ENCODE assay signal across 13 cellular contexts in genomic region chr3:355622-356021, GRCh38.
DNase-seq lines count a peak whose midpoint lies in the region; ATAC-seq, FAIRE-seq and TF ChIP-seq lines count a peak whose summit lies in the region.
"Had no signal": no experiment of that assay in that cellular context is flagged by ENCODE, and none has a peak within 500 bp of the region (broad histone marks: within the 10 kb centered on the region; RNA-seq: fewer than 3 reads in every experiment).

No MANE protein-coding gene starts in this region.

- H3K27me3 ChIP-seq in bronchial epithelial cell (ENCODE audit: control insufficient read depth, insufficient read depth, low read length), result no peaks in the 10 kb centered on the region
- peaks cover 0 to 7% (median 0%) of the 10 kb centered on the region in 3 donors for H3K27me3 ChIP-seq in sigmoid colon
- H3K27me3 ChIP-seq: hepatocyte, upper lobe of right lung had no signal

- no peaks in the 10 kb centered on the region for H3K27me3 Mint-ChIP-seq in T-helper 2 cell treated with Interferon-gamma antibody and Interleukin-4, amounts not matched to agents 5 μg/mL and 100 μg/mL, for 36 hours (ENCODE audit: low read depth)
- H3K27me3 Mint-ChIP-seq: activated naive CD8-positive, alpha-beta T cell treated with anti-CD3 and anti-CD28 coated beads, Interleukin-2, amount 10 ng/mL, durations not matched to agents 7 days and 5 days had no signal

- FAIRE-seq in bronchial epithelial cell (lab: Jason Lieb, UNC) (no peak), kidney (lab: Jason Lieb, UNC) (no peak)

- WGBS in sigmoid colon, 2 donors, result 55 to 60% methylated on average over 8 of the region's 8 CpGs

- H3K9me3 Mint-ChIP-seq in T-helper 2 cell treated with Interferon-gamma antibody and Interleukin-4, amounts not matched to agents 5 μg/mL and 100 μg/mL, for 36 hours, result peaks cover 4% of the 10 kb centered on the region

- H3K27ac ChIP-seq in sigmoid colon, result peak overlapping the region in 3 of 4 donors; percentile 60 to 70 (median 64)
- H3K27ac ChIP-seq in kidney (ENCODE audit: low read depth in 2 of 2, low read length in 2 of 2), result no peak overlapping the region
- H3K27ac ChIP-seq: hepatocyte, upper lobe of right lung had no signal

- no peak overlapping the region for H3K4me3 ChIP-seq in bronchial epithelial cell (ENCODE audit: low read depth, low read length)
- H3K4me3 ChIP-seq in sigmoid colon, result no peak overlapping the region
- H3K4me3 ChIP-seq in kidney (ENCODE audit: low read length in 2 of 2), result no peak overlapping the region
- H3K4me3 ChIP-seq: hepatocyte, upper lobe of right lung had no signal

- TF ChIP-seq POLR2A in sigmoid colon (IDR thresholded peaks at IDR 0.05), result no peak

- H3K4me1 ChIP-seq in sigmoid colon (peaks cover 0 to 36% (median 30%) of the 10 kb centered on the region in 4 donors), kidney (ENCODE audit: control insufficient read depth in 1 of 2, insufficient read depth in 1 of 2, low read depth in 1 of 2, low read length in 2 of 2) (peaks cover 12 to 26% of the 10 kb centered on the region in 2 donors)
- H3K4me1 ChIP-seq: upper lobe of right lung had no signal

- no peaks in the 10 kb centered on the region for H3K36me3 ChIP-seq in bronchial epithelial cell (ENCODE audit: control insufficient read depth, insufficient read depth, low read length)
- H3K36me3 ChIP-seq in sigmoid colon, result no peaks in the 10 kb centered on the region
- H3K36me3 ChIP-seq in kidney (ENCODE audit: control insufficient read depth in 1 of 2, insufficient read depth in 2 of 2, low read length in 2 of 2), result no peaks in the 10 kb centered on the region
- H3K36me3 ChIP-seq: upper lobe of right lung had no signal

- H3K4me1 Mint-ChIP-seq in T-helper 2 cell treated with Interferon-gamma antibody and Interleukin-4, amounts not matched to agents 5 μg/mL and 100 μg/mL, for 36 hours (ENCODE audit: low read depth), result no peaks in the 10 kb centered on the region
- H3K4me1 Mint-ChIP-seq: activated naive CD8-positive, alpha-beta T cell treated with anti-CD3 and anti-CD28 coated beads, Interleukin-2, amount 10 ng/mL, durations not matched to agents 7 days and 5 days had no signal

- intact Hi-C loops in sigmoid colon (cut with DNase I), result no loop called here
- intact Hi-C loops in kidney (cut with DNase I), result no loop called here

- H3K4me3 Mint-ChIP-seq in T-helper 2 cell treated with Interferon-gamma antibody and Interleukin-4, amounts not matched to agents 5 μg/mL and 100 μg/mL, for 36 hours, result no peak overlapping the region
- H3K4me3 Mint-ChIP-seq: activated naive CD8-positive, alpha-beta T cell treated with anti-CD3 and anti-CD28 coated beads, Interleukin-2, amount 10 ng/mL, durations not matched to agents 7 days and 5 days had no signal

- no peak overlapping the region for H3K9ac ChIP-seq in kidney (ENCODE audit: low read length in 2 of 2)

- TF ChIP-seq EP300 in sigmoid colon (IDR thresholded peaks at IDR 0.05), result peak in 1 of 4 donors; percentile 37

- peak; percentile 65 for ATAC-seq in GM19351 (IDR thresholded peaks at IDR 0.05; ENCODE audit: unreplicated experiment)
- peak; percentile 34 for ATAC-seq in HG03135 (IDR thresholded peaks at IDR 0.05; ENCODE audit: unreplicated experiment)
- ATAC-seq: upper lobe of right lung had no signal

- no peaks in the 10 kb centered on the region for H3K36me3 Mint-ChIP-seq in T-helper 2 cell treated with Interferon-gamma antibody and Interleukin-4, amounts not matched to agents 5 μg/mL and 100 μg/mL, for 36 hours (ENCODE audit: low read depth)
- H3K36me3 Mint-ChIP-seq: activated naive CD8-positive, alpha-beta T cell treated with anti-CD3 and anti-CD28 coated beads, Interleukin-2, amount 10 ng/mL, durations not matched to agents 7 days and 5 days had no signal

- no peak for TF ChIP-seq CTCF in bronchial epithelial cell (IDR thresholded peaks at IDR 0.05; ENCODE audit: insufficient read depth, low read length, severe bottlenecking)
- TF ChIP-seq CTCF in sigmoid colon (IDR thresholded peaks at IDR 0.05), result no peak
- TF ChIP-seq CTCF in kidney (IDR thresholded peaks at IDR 0.05; ENCODE audit: borderline replicate concordance, extremely low read depth, insufficient read depth), result no peak

- H3K27ac Mint-ChIP-seq in T-helper 2 cell treated with Interferon-gamma antibody and Interleukin-4, amounts not matched to agents 5 μg/mL and 100 μg/mL, for 36 hours, result no peak overlapping the region
- H3K27ac Mint-ChIP-seq: activated naive CD8-positive, alpha-beta T cell treated with anti-CD3 and anti-CD28 coated beads, Interleukin-2, amount 10 ng/mL, durations not matched to agents 7 days and 5 days had no signal

- DNase-seq in bronchial epithelial cell (ENCODE audit: low read depth) (peak; percentile 64), sigmoid colon (peak; percentile 69), A172 (ENCODE audit: low spot score) (no peak), inferior parietal cortex (ENCODE audit: extremely low spot score) (no peak), kidney (no peak)
- no peak for DNase-seq in T-helper 2 cell treated with Interferon-gamma antibody and Interleukin-4, amounts not matched to agents 5 μg/mL and 100 μg/mL, for 36 hours (ENCODE audit: low spot score)
- DNase-seq: activated naive CD8-positive, alpha-beta T cell treated with anti-CD3 and anti-CD28 coated beads, Interleukin-2, amount 10 ng/mL, durations not matched to agents 7 days and 5 days; NCI-H1417 treated with DMSO at 0.1 percent for 48 hours; T-helper 2 cell; upper lobe of right lung had no signal

- H3K9me3 ChIP-seq in sigmoid colon (no peaks in the 10 kb centered on the region), kidney (ENCODE audit: control insufficient read depth in 1 of 2, low read length in 2 of 2) (no peaks in the 10 kb centered on the region)
- H3K9me3 ChIP-seq: upper lobe of right lung had no signal

Comparison
In these comparisons a context has a peak if more than half of its experiments do, and no peak if none do; other contexts are left out.
1. DNase-seq: peak in bronchial epithelial cell (single experiment) and sigmoid colon (single experiment); none in T-helper 2 cell treated with Interferon-gamma antibody and Interleukin-4, amounts not matched to agents 5 μg/mL and 100 μg/mL, for 36 hours (single experiment), A172 (single experiment), inferior parietal cortex (single experiment) and kidney (single experiment).
2. H3K27ac ChIP-seq: peak in sigmoid colon (3 of 4); none in kidney (0 of 2).